In genomic region chr1:113205980-113206766, GRCh38 we compare ENCODE assay signal across 27 cellular contexts.
DNase-seq lines count a peak whose midpoint lies in the region; TF ChIP-seq lines count a peak whose summit lies in the region.
"Had no signal": no experiment of that assay in that cellular context is flagged by ENCODE, and none has a peak within 500 bp of the region (broad histone marks: within the 10 kb centered on the region; RNA-seq: fewer than 3 reads in every experiment).

No MANE protein-coding gene starts in this region.

- TF ChIP-seq CTCF in kidney epithelial cell (IDR thresholded peaks at IDR 0.05; ENCODE audit: insufficient read depth, low read length, poor library complexity, severe bottlenecking) (no peak), smooth muscle cell (IDR thresholded peaks at IDR 0.05; ENCODE audit: borderline replicate concordance, insufficient read depth, poor library complexity, severe bottlenecking) (no peak)

- no CpG with 5 or more reads among the region's 4 CpGs for WGBS in trophoblast cell (ENCODE audit: extremely low coverage, insufficient coverage, insufficient read length)
- 76% methylated on average over 4 of the region's 4 CpGs for WGBS in smooth muscle cell (ENCODE audit: low lambda C conversion rate)

- H2AFZ ChIP-seq in trophoblast cell (ENCODE audit: insufficient read depth, low read length, poor library complexity) (no peak overlapping the region), smooth muscle cell (ENCODE audit: low read depth) (no peak overlapping the region)

- no peak overlapping the region for H3K4me3 ChIP-seq in kidney epithelial cell (ENCODE audit: low read depth, low read length)
- no peak overlapping the region for H3K4me3 ChIP-seq in trophoblast cell (ENCODE audit: low read depth, low read length)
- H3K4me3 ChIP-seq in smooth muscle cell, result no peak overlapping the region
- H3K4me3 ChIP-seq: MG63, mucosa of descending colon, tibial artery had no signal

- H4K12ac ChIP-seq in trophoblast cell (ENCODE audit: low read depth, low read length), result no peak overlapping the region

- peaks cover 2% of the 10 kb centered on the region for H3K27me3 ChIP-seq in kidney epithelial cell (ENCODE audit: control insufficient read depth, insufficient read depth, low read length)
- H3K27me3 ChIP-seq in trophoblast cell (ENCODE audit: insufficient read depth, low read length), result no peaks in the 10 kb centered on the region
- H3K27me3 ChIP-seq in smooth muscle cell (ENCODE audit: low read depth), result no peaks in the 10 kb centered on the region
- H3K27me3 ChIP-seq: brain microvascular endothelial cell had no signal

- H4K91ac ChIP-seq in trophoblast cell (ENCODE audit: low read depth, low read length), result peak overlapping the region; percentile 92

- H3K9me3 ChIP-seq in trophoblast cell (ENCODE audit: insufficient read depth, low read depth, low read length) (no peaks in the 10 kb centered on the region), smooth muscle cell (replicated peaks; ENCODE audit: low read depth) (no peaks in the 10 kb centered on the region)
- H3K9me3 ChIP-seq: mucosa of descending colon had no signal

- H3K79me2 ChIP-seq in trophoblast cell (ENCODE audit: control insufficient read depth, insufficient read depth, low read length, poor library complexity), result no peaks in the 10 kb centered on the region
- H3K79me2 ChIP-seq in smooth muscle cell (ENCODE audit: low read depth), result no peaks in the 10 kb centered on the region

- no peaks in the 10 kb centered on the region for H3F3A ChIP-seq in smooth muscle cell (ENCODE audit: low read depth)

- in situ Hi-C loops in Caki2 (cut with HindIII; ENCODE audit: low pct_unique_long_range_greater_than_20kb, low sequenced_read_pairs), result no loop called here

- peak overlapping the region; percentile 76 for H2BK12ac ChIP-seq in trophoblast cell (ENCODE audit: low read length)

- H3K36me3 ChIP-seq in kidney epithelial cell (ENCODE audit: control insufficient read depth, insufficient read depth, low read length) (no peaks in the 10 kb centered on the region), trophoblast cell (ENCODE audit: control insufficient read depth in 1 of 2, insufficient read depth in 2 of 2, low read length in 2 of 2) (no peaks in the 10 kb centered on the region), smooth muscle cell (ENCODE audit: low read depth) (no peaks in the 10 kb centered on the region)
- H3K36me3 ChIP-seq: brain microvascular endothelial cell, MG63, tibial artery had no signal

- no peak overlapping the region for H3K23ac ChIP-seq in trophoblast cell (ENCODE audit: low read length)

- H2BK120ac ChIP-seq in trophoblast cell (ENCODE audit: insufficient read depth, low read length, poor library complexity), result peak overlapping the region; percentile 74

- DNase-seq in Caki2 (ENCODE audit: low read depth) (peak; percentile 53), NCI-H345 (lab: John Stamatoyannopoulos, UW) (peak; percentile 9), kidney epithelial cell (ENCODE audit: low read depth) (peak; percentile 7), trophoblast cell (peak; percentile 82 to 90), smooth muscle cell (lab: John Stamatoyannopoulos, UW; ENCODE audit: unreplicated experiment) (no peak), activated gamma-delta T cell treated with Interleukin-2 at 50 U/mL for 16 hours (no peak), ecto neural progenitor cell (ENCODE audit: low spot score) (no peak), NCI-H524 treated with DMSO at 0.1 percent for 48 hours (lab: John Stamatoyannopoulos, UW) (no peak)
- DNase-seq: ACHN; activated CD4-positive, alpha-beta memory T cell treated with anti-CD3 and anti-CD28 coated beads for 36 hours; activated CD4-positive, CD25-positive, alpha-beta regulatory T cell; activated effector memory CD4-positive, alpha-beta T cell treated with Interleukin-2 at 50 U/mL for 16 hours; activated naive CD8-positive, alpha-beta T cell treated with anti-CD3 and anti-CD28 coated beads, Interleukin-2, amount 50 U/mL, for 24 hours; brain microvascular endothelial cell; GF-D8; H9; mucosa of descending colon; NCI-H1417 treated with DMSO at 0.1 percent for 48 hours; NCI-H748 treated with DMSO at 0.1 percent for 48 hours; Right ventricle myocardium superior; stimulated activated CD4-positive, alpha-beta T cell treated with anti-CD3 and anti-CD28 coated beads, Interleukin-4, amount 100 ng/mL, for 1 hour; stimulated activated naive CD4-positive, alpha-beta T cell treated with Interleukin-2 at 50 U/mL for 16 hours; SW 1271; tibial artery had no signal

- no peak overlapping the region for H2AK5ac ChIP-seq in trophoblast cell (ENCODE audit: low read length)

- H3K4me2 ChIP-seq in trophoblast cell (ENCODE audit: low read length), result no peak overlapping the region
- H3K4me2 ChIP-seq in smooth muscle cell, result no peak overlapping the region

- H3K27ac ChIP-seq in trophoblast cell (ENCODE audit: low read depth, low read length), result peak overlapping the region; percentile 51
- no peak overlapping the region for H3K27ac ChIP-seq in smooth muscle cell (ENCODE audit: low read depth)
- H3K27ac ChIP-seq: brain microvascular endothelial cell, C4-2B, HL-60, tibial artery had no signal

- no peak overlapping the region for H3K18ac ChIP-seq in trophoblast cell (ENCODE audit: low read length)

- peak overlapping the region; percentile 89 for H2BK5ac ChIP-seq in trophoblast cell (ENCODE audit: low read depth, low read length, poor library complexity)

- peaks cover 11% of the 10 kb centered on the region for H3K79me1 ChIP-seq in trophoblast cell (ENCODE audit: low read length)

- no peak overlapping the region for H3K9ac ChIP-seq in trophoblast cell (ENCODE audit: low read length)
- no peak overlapping the region for H3K9ac ChIP-seq in smooth muscle cell (ENCODE audit: low read depth)

- H4K8ac ChIP-seq in trophoblast cell (ENCODE audit: low read depth, low read length), result peak overlapping the region; percentile 46

- no peak overlapping the region for H3K4ac ChIP-seq in trophoblast cell (ENCODE audit: low read depth, low read length)

- no peaks in the 10 kb centered on the region for H4K20me1 ChIP-seq in smooth muscle cell (ENCODE audit: low read depth)

- peak overlapping the region; percentile 80 for H3K14ac ChIP-seq in trophoblast cell (ENCODE audit: low read length)

- H3K4me1 ChIP-seq in trophoblast cell (ENCODE audit: control insufficient read depth in 1 of 2, insufficient read depth in 2 of 2, low read length in 2 of 2) (peaks cover 23 to 24% of the 10 kb centered on the region in 2 experiments), smooth muscle cell (ENCODE audit: low read depth) (no peaks in the 10 kb centered on the region)
- H3K4me1 ChIP-seq: tibial artery had no signal

Comparison
In these comparisons a context has a peak if more than half of its experiments do, and no peak if none do; other contexts are left out.
1. DNase-seq: peak in Caki2 (single experiment), NCI-H345 (single experiment), kidney epithelial cell (single experiment) and trophoblast cell (2 of 2); none in smooth muscle cell (single experiment), activated gamma-delta T cell treated with Interleukin-2 at 50 U/mL for 16 hours (single experiment), ecto neural progenitor cell (single experiment) and NCI-H524 treated with DMSO at 0.1 percent for 48 hours (single experiment).